Comparison of ENCODE assay signal across 8 cellular contexts in the genomic region with DNA sequence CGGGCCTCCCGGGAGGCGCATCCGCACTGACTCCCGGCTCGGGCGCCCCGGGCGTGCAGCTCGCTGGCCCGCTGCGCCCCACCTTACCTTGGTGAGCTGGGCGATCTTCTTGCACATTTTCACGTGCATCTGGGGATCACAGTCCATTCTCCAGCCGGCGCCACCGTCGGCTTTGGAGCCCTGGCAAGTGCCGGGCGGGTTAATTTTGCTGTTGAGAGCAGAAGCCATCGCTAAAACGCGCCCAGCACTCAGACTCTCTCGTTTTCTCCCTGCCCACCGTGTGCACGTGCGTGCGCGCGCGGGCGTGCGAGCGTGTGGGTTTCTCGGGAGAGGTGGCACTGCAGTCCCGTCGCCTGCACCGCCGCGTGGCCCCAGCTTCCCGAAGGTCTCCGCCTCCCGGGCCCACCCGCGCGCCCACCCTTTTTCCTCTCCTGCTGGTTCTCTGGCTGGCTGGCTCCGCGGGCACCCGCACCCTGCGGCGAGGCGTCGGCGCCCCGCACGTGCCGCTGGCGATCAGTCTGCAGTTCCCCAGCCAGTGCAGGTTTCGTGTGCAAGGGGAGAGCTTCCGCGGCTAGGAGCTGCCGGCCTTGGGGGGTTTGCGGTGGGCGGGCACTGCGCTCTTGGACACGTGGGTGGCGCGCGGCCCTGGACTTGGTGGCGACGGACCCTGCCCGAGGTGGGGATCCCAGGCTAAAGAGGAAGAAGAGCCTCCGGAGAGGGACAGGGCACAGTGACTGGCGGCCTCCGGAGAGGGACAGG. TPM values are rescaled to one million over a fixed set of nuclear protein-coding genes. Genes with fewer than 3 reads are reported as not detected.
DNase-seq lines count a peak whose midpoint lies in the region; ATAC-seq, FAIRE-seq and TF ChIP-seq lines count a peak whose summit lies in the region.

A gene (minus strand): TSS at position 550 of the 759 bp plus-strand sequence. CDS start 322 bp downstream, at position 228.

- peaks cover 4 to 13% (median 9%) of the 10 kb centered on the region in 4 donors for H3K4me1 Mint-ChIP-seq in CD4-positive, alpha-beta memory T cell
- peaks cover 6 to 25% (median 18%) of the 10 kb centered on the region in 7 donors for H3K4me1 Mint-ChIP-seq in naive thymus-derived CD4-positive, alpha-beta T cell

- TF ChIP-seq CTCF in epithelial cell of esophagus (IDR thresholded peaks at IDR 0.05; ENCODE audit: insufficient read depth, low read depth, low read length, missing control alignments): no peak

- H3K9me3 ChIP-seq in CD4-positive, alpha-beta memory T cell (ENCODE audit: control insufficient read depth in 1 of 2, low read length in 2 of 2): no peaks in the 10 kb centered on the region
- H3K9me3 ChIP-seq in naive thymus-derived CD4-positive, alpha-beta T cell (ENCODE audit: control insufficient read depth in 2 of 3, low read length in 3 of 3): no peaks in the 10 kb centered on the region

- no peak for ATAC-seq in naive thymus-derived CD4-positive, alpha-beta T cell
- ATAC-seq in GM19452 (IDR thresholded peaks at IDR 0.05; ENCODE audit: unreplicated experiment) (no peak), HG03196 (IDR thresholded peaks at IDR 0.05; ENCODE audit: unreplicated experiment) (no peak)

- H3K27ac ChIP-seq in CD4-positive, alpha-beta memory T cell (ENCODE audit: low read depth, low read length): no peak within 1 kb of the TSS
- no peak within 1 kb of the TSS for H3K27ac ChIP-seq in naive thymus-derived CD4-positive, alpha-beta T cell (ENCODE audit: low read depth, low read length)

- H3K36me3 Mint-ChIP-seq in CD4-positive, alpha-beta memory T cell: no peaks in the 10 kb centered on the region
- peaks cover 0 to 5% (median 0%) of the 10 kb centered on the region in 5 donors for H3K36me3 Mint-ChIP-seq in naive thymus-derived CD4-positive, alpha-beta T cell

- DNase-seq in CD4-positive, alpha-beta memory T cell: no peak
- DNase-seq in NCI-H2171 (lab: John Stamatoyannopoulos, UW) (peak; percentile 13), epithelial cell of esophagus (ENCODE audit: low read depth) (peak; percentile 14), COLO829 (ENCODE audit: low spot score) (no peak), urothelium cell line (ENCODE audit: low spot score) (no peak)
- no peak for DNase-seq in naive thymus-derived CD4-positive, alpha-beta T cell

- H3K27ac Mint-ChIP-seq in CD4-positive, alpha-beta memory T cell: no peak within 1 kb of the TSS
- H3K27ac Mint-ChIP-seq in naive thymus-derived CD4-positive, alpha-beta T cell: peak within 1 kb of the TSS in 1 of 9 donors; percentile 47

- H3K4me1 ChIP-seq in CD4-positive, alpha-beta memory T cell (ENCODE audit: insufficient read depth, low read length): no peaks in the 10 kb centered on the region
- H3K4me1 ChIP-seq in naive thymus-derived CD4-positive, alpha-beta T cell (ENCODE audit: control insufficient read depth in 2 of 2, insufficient read depth in 2 of 2, low read length in 2 of 2): no peaks in the 10 kb centered on the region

- POLR2A ChIA-PET in CD4-positive, alpha-beta memory T cell (lab: Charles Lee; ENCODE audit: partially characterized antibody): no interaction called here
- POLR2A ChIA-PET in naive thymus-derived CD4-positive, alpha-beta T cell (lab: Charles Lee): no interaction called here

- FAIRE-seq in urothelium cell line (lab: Jason Lieb, UNC): no peak

- no peaks in the 10 kb centered on the region for H3K36me3 ChIP-seq in CD4-positive, alpha-beta memory T cell (ENCODE audit: insufficient read depth, low read length)
- no peaks in the 10 kb centered on the region for H3K36me3 ChIP-seq in naive thymus-derived CD4-positive, alpha-beta T cell (ENCODE audit: control insufficient read depth in 2 of 3, insufficient read depth in 3 of 3, low read length in 3 of 3)

- H3K27me3 Mint-ChIP-seq in CD4-positive, alpha-beta memory T cell: peaks cover 22 to 26% of the 10 kb centered on the region in 2 donors
- peaks cover 36 to 51% (median 42%) of the 10 kb centered on the region in 5 donors for H3K27me3 Mint-ChIP-seq in naive thymus-derived CD4-positive, alpha-beta T cell

- peak within 1 kb of the TSS in 5 of 8 donors; percentile 7 to 54 (median 30) for H3K4me3 Mint-ChIP-seq in CD4-positive, alpha-beta memory T cell
- peak within 1 kb of the TSS in 9 of 10 donors; percentile 2 to 73 (median 13) for H3K4me3 Mint-ChIP-seq in naive thymus-derived CD4-positive, alpha-beta T cell

- intact Hi-C loops in CD4-positive, alpha-beta memory T cell (cut with micrococcal nuclease): no loop called here
- intact Hi-C loops in naive thymus-derived CD4-positive, alpha-beta T cell (cut with micrococcal nuclease): no loop called here

- H3K27me3 ChIP-seq in CD4-positive, alpha-beta memory T cell (ENCODE audit: insufficient read depth, low read length): no peaks in the 10 kb centered on the region
- H3K27me3 ChIP-seq in naive thymus-derived CD4-positive, alpha-beta T cell (ENCODE audit: control insufficient read depth in 2 of 2, insufficient read depth in 2 of 2, low read length in 2 of 2): peaks cover 0 to 7% of the 10 kb centered on the region in 2 donors

- CTCF ChIA-PET in CD4-positive, alpha-beta memory T cell (lab: Charles Lee; ENCODE audit: partially characterized antibody): no interaction called here
- CTCF ChIA-PET in naive thymus-derived CD4-positive, alpha-beta T cell (lab: Charles Lee): no interaction called here

- peaks cover 0 to 2% (median 0%) of the 10 kb centered on the region in 8 donors for H3K9me3 Mint-ChIP-seq in CD4-positive, alpha-beta memory T cell
- H3K9me3 Mint-ChIP-seq in naive thymus-derived CD4-positive, alpha-beta T cell: no peaks in the 10 kb centered on the region

- no peak within 1 kb of the TSS for H3K4me3 ChIP-seq in CD4-positive, alpha-beta memory T cell (ENCODE audit: low read length in 2 of 2)
- peak within 1 kb of the TSS; percentile 46 for H3K4me3 ChIP-seq in epithelial cell of esophagus (ENCODE audit: low read length)
- no peak within 1 kb of the TSS for H3K4me3 ChIP-seq in naive thymus-derived CD4-positive, alpha-beta T cell (ENCODE audit: low read length)

RNA-seq across cellular contexts. Expression of the gene that starts here (rescaled TPM):
- total RNA-seq in CD4-positive, alpha-beta memory T cell: not detected
- not detected for polyA plus RNA-seq in CD4-positive, alpha-beta memory T cell
- total RNA-seq in naive thymus-derived CD4-positive, alpha-beta T cell: under 1 TPM in 1 of 5 experiments, not detected in 4; 0.08 TPM
- not detected for polyA plus RNA-seq in naive thymus-derived CD4-positive, alpha-beta T cell

Comparison
In these comparisons a context has a peak if more than half of its experiments do, and no peak if none do; other contexts are left out.
1. DNase-seq: peak in NCI-H2171 (single experiment) and epithelial cell of esophagus (single experiment); none in CD4-positive, alpha-beta memory T cell (0 of 5), naive thymus-derived CD4-positive, alpha-beta T cell (0 of 9), COLO829 (single experiment) and urothelium cell line (single experiment).